8 cellular contexts compared by ENCODE assay signal in genomic region chr15:90232941-90233700, GRCh38. TPM values are rescaled to one million over a fixed set of nuclear protein-coding genes. Genes with fewer than 3 reads are reported as not detected.
A peak's percentile ranks its signal among the peaks of the same experiment; 100 is the strongest.
DNase-seq lines count a peak whose midpoint lies in the region; ATAC-seq and TF ChIP-seq lines count a peak whose summit lies in the region.

No MANE protein-coding gene starts in this region.

- ATAC-seq in HG02798 (IDR thresholded peaks at IDR 0.05; ENCODE audit: poor library complexity, unreplicated experiment), result peak; percentile 36
- ATAC-seq in naive thymus-derived CD8-positive, alpha-beta T cell, result peak; percentile 5 to 25

- H3K4me3 Mint-ChIP-seq in naive thymus-derived CD8-positive, alpha-beta T cell, result peak overlapping the region; percentile 83 to 97 (median 92)

- H3K9me3 ChIP-seq in esophagus muscularis mucosa, result no peaks in the 10 kb centered on the region

- H3K27me3 ChIP-seq in esophagus muscularis mucosa, result no peaks in the 10 kb centered on the region

- peaks cover 0 to 42% (median 10%) of the 10 kb centered on the region in 3 donors for H3K36me3 Mint-ChIP-seq in naive thymus-derived CD8-positive, alpha-beta T cell

- no peaks in the 10 kb centered on the region for H3K27me3 Mint-ChIP-seq in naive thymus-derived CD8-positive, alpha-beta T cell

- H3K4me1 Mint-ChIP-seq in naive thymus-derived CD8-positive, alpha-beta T cell, result peaks cover 24 to 64% (median 55%) of the 10 kb centered on the region in 4 donors

- no peaks in the 10 kb centered on the region for H3K9me3 Mint-ChIP-seq in naive thymus-derived CD8-positive, alpha-beta T cell

- TF ChIP-seq POLR2A in esophagus muscularis mucosa (IDR thresholded peaks at IDR 0.05; ENCODE audit: low read depth), result no peak

- peaks cover 8 to 60% (median 52%) of the 10 kb centered on the region in 4 donors for H3K36me3 ChIP-seq in esophagus muscularis mucosa

- POLR2A ChIA-PET in naive thymus-derived CD8-positive, alpha-beta T cell (lab: Charles Lee), result interaction anchor here (0.5 to 4.7 kb wide), 26 partner anchors 9 to 793 kb away, joined by 3 to 84 read pairs (median 5); partner anchors contain the start of genes IDH2, NGRN, SEMA4B and TTLL13

- TF ChIP-seq CTCF in esophagus muscularis mucosa (IDR thresholded peaks at IDR 0.05), result peak; percentile 41 to 65 (median 55)

- H3K4me3 ChIP-seq in esophagus muscularis mucosa, result peak overlapping the region; percentile 80 to 93 (median 92)

- WGBS in esophagus muscularis mucosa, result 12% methylated on average over 12 of the region's 30 CpGs

- peak overlapping the region; percentile 97 to 100 (median 99) for H3K27ac Mint-ChIP-seq in naive thymus-derived CD8-positive, alpha-beta T cell

- H3K27ac ChIP-seq in esophagus muscularis mucosa (replicated peaks in 1 of 4), result peak overlapping the region; percentile 89 to 97 (median 91)
- H3K27ac ChIP-seq in substantia nigra (ENCODE audit: low read depth, low read length, poor library complexity, severe bottlenecking), result peak overlapping the region; percentile 84

- intact Hi-C loops in esophagus muscularis mucosa (cut with DNase I), result no loop called here

- DNase-seq in NCI-H82 (lab: John Stamatoyannopoulos, UW), result peak; percentile 72
- no peak for DNase-seq in NCI-H82 treated with DMSO at 0.1 percent for 48 hours (lab: John Stamatoyannopoulos, UW; ENCODE audit: unreplicated experiment)
- peak; percentile 39 for DNase-seq in NCI-H510A (lab: John Stamatoyannopoulos, UW)
- peak; percentile 49 for DNase-seq in activated CD8-positive, alpha-beta memory T cell treated with anti-CD3 and anti-CD28 coated beads, Interleukin-2, amount 50 U/mL, for 4 hours
- DNase-seq in esophagus muscularis mucosa (ENCODE audit: extremely low spot score), result no peak
- peak in 7 of 10 donors; percentile 19 to 73 (median 40) for DNase-seq in naive thymus-derived CD8-positive, alpha-beta T cell
- peak in 33 of 49 donors; percentile 24 to 70 (median 56) for DNase-seq in substantia nigra (lab: John Stamatoyannopoulos, UW)

- TF ChIP-seq EP300 in esophagus muscularis mucosa (IDR thresholded peaks at IDR 0.05), result no peak

- peaks cover 41 to 62% (median 60%) of the 10 kb centered on the region in 4 donors for H3K4me1 ChIP-seq in esophagus muscularis mucosa

RNA-seq across cellular contexts. Expression of gene CIB1, which starts 0.6 kb away (rescaled TPM):
- total RNA-seq in esophagus muscularis mucosa, result 10 to 100 TPM; 27.2 to 49.0 (median 33.8) TPM
- total RNA-seq in naive thymus-derived CD8-positive, alpha-beta T cell, result 100 to 1,000 TPM; 110 TPM
- polyA plus RNA-seq in naive thymus-derived CD8-positive, alpha-beta T cell, result 100 to 1,000 TPM; 232 to 246 (median 232) TPM

RNA-seq across cellular contexts. Expression of gene GDPGP1, which starts 0.9 kb away (rescaled TPM):
- 1 to 10 TPM; 3.8 to 7.4 (median 5.3) TPM for total RNA-seq in esophagus muscularis mucosa
- 10 to 100 TPM; 12.0 to 12.4 TPM for total RNA-seq in naive thymus-derived CD8-positive, alpha-beta T cell
- 1 to 10 TPM in 2 of 3 donors, under 1 TPM in 1; 0.50 to 2.2 (median 1.3) TPM for polyA plus RNA-seq in naive thymus-derived CD8-positive, alpha-beta T cell

RNA-seq across cellular contexts. Expression of gene TTLL13, which starts 16.2 kb away (rescaled TPM):
- total RNA-seq in esophagus muscularis mucosa, result under 1 TPM in 2 of 4 donors, not detected in 2; 0.32 to 0.42 TPM
- 1 to 10 TPM in 1 of 2 experiments, under 1 TPM in 1; 0.71 to 1.0 TPM for total RNA-seq in naive thymus-derived CD8-positive, alpha-beta T cell
- polyA plus RNA-seq in naive thymus-derived CD8-positive, alpha-beta T cell, result not detected

RNA-seq across cellular contexts. Expression of gene SEMA4B, which starts 32.0 kb away (rescaled TPM):
- total RNA-seq in esophagus muscularis mucosa, result 10 to 100 TPM; 30.7 to 68.3 (median 43.4) TPM
- total RNA-seq in naive thymus-derived CD8-positive, alpha-beta T cell, result 10 to 100 TPM; 19.8 to 25.1 TPM
- polyA plus RNA-seq in naive thymus-derived CD8-positive, alpha-beta T cell, result 1 to 10 TPM; 4.1 to 6.8 (median 5.0) TPM

RNA-seq across cellular contexts. Expression of gene NGRN, which starts 32.4 kb away (rescaled TPM):
- total RNA-seq in esophagus muscularis mucosa, result 100 to 1,000 TPM; 140 to 166 (median 154) TPM
- 10 to 100 TPM; 47.7 to 53.3 TPM for total RNA-seq in naive thymus-derived CD8-positive, alpha-beta T cell
- 10 to 100 TPM; 25.9 to 42.9 (median 26.5) TPM for polyA plus RNA-seq in naive thymus-derived CD8-positive, alpha-beta T cell

Comparison
In these comparisons a context has a peak if more than half of its experiments do, and no peak if none do; other contexts are left out.
1. DNase-seq: peak in NCI-H82 (single experiment), NCI-H510A (single experiment), activated CD8-positive, alpha-beta memory T cell treated with anti-CD3 and anti-CD28 coated beads, Interleukin-2, amount 50 U/mL, for 4 hours (single experiment), naive thymus-derived CD8-positive, alpha-beta T cell (7 of 10) and substantia nigra (33 of 49); none in NCI-H82 treated with DMSO at 0.1 percent for 48 hours (single experiment) and esophagus muscularis mucosa (single experiment).